In genomic region chr14:83208346-83208745, GRCh38 we compare ENCODE assay signal across 20 cellular contexts.
DNase-seq lines count a peak whose midpoint lies in the region; ATAC-seq, FAIRE-seq and TF ChIP-seq lines count a peak whose summit lies in the region.
"Had no signal": no experiment of that assay in that cellular context is flagged by ENCODE, and none has a peak within 500 bp of the region (broad histone marks: within the 10 kb centered on the region; RNA-seq: fewer than 3 reads in every experiment).

No MANE protein-coding gene starts in this region.

- no peak for TF ChIP-seq EP300 in A549 (IDR thresholded peaks at IDR 0.05)

- no peak for TF ChIP-seq CTCF in A549 (IDR thresholded peaks at IDR 0.05)
- no peak for TF ChIP-seq CTCF in WTC11 (IDR thresholded peaks at IDR 0.05)
- TF ChIP-seq CTCF in foreskin keratinocyte (conservative IDR thresholded peaks at IDR 0.05), result no peak
- no peak for TF ChIP-seq CTCF in right atrium auricular region (IDR thresholded peaks at IDR 0.05)

- no peak for FAIRE-seq in A549 (lab: Jason Lieb, UNC)
- FAIRE-seq: A204.1 had no signal

- H3K4me3 Mint-ChIP-seq in WTC11, result no peak overlapping the region
- H3K4me3 Mint-ChIP-seq: CD4-positive, alpha-beta memory T cell had no signal

- H3K4me1 Mint-ChIP-seq in WTC11, result peaks cover 19% of the 10 kb centered on the region
- H3K4me1 Mint-ChIP-seq: CD4-positive, alpha-beta memory T cell had no signal

- no peak overlapping the region for H3K27ac ChIP-seq in A549
- 0 out of 2 replicates have a peak overlapping the region, but pooled peaks have one; percentile 31 for H3K27ac ChIP-seq in HUES6 (ENCODE audit: low read depth, low read length)
- H3K27ac ChIP-seq in foreskin keratinocyte, result no peak overlapping the region
- no peak overlapping the region for H3K27ac ChIP-seq in right atrium auricular region
- H3K27ac ChIP-seq: RWPE1 had no signal

- WGBS in A549 (ENCODE audit: missing lambda C conversion rate), result 0% methylated on average over 1 of the region's 1 CpG

- H3K36me3 ChIP-seq in HUES6 (ENCODE audit: control insufficient read depth, insufficient read depth, low read length) (no peaks in the 10 kb centered on the region), right atrium auricular region (no peaks in the 10 kb centered on the region)

- no peak for TF ChIP-seq RAD21 in A549 (conservative IDR thresholded peaks at IDR 0.05 in 1 of 2, IDR thresholded peaks at IDR 0.05 in 1 of 2)

- ATAC-seq in A549 (no peak), WTC11 (peak; percentile 48), foreskin keratinocyte (peak; percentile 59), GM21360 (IDR thresholded peaks at IDR 0.05; ENCODE audit: unreplicated experiment) (no peak), GM21423 (IDR thresholded peaks at IDR 0.05; ENCODE audit: unreplicated experiment) (no peak)
- ATAC-seq: HCT116, PC-3 had no signal

- H3K27me3 ChIP-seq in HUES6 (ENCODE audit: control insufficient read depth, insufficient read depth, low read length), result no peaks in the 10 kb centered on the region
- H3K27me3 ChIP-seq in foreskin keratinocyte, result no peaks in the 10 kb centered on the region
- H3K27me3 ChIP-seq in right atrium auricular region, result no peaks in the 10 kb centered on the region

- peak overlapping the region; percentile 92 for H3K27ac Mint-ChIP-seq in WTC11
- H3K27ac Mint-ChIP-seq: CD4-positive, alpha-beta memory T cell had no signal

- H3K4me3 ChIP-seq in A549, result no peak overlapping the region
- no peak overlapping the region for H3K4me3 ChIP-seq in HUES6 (ENCODE audit: low read depth, low read length)
- H3K4me3 ChIP-seq in right atrium auricular region, result no peak overlapping the region

- CTCF ChIA-PET in A549 (lab: Yijun Ruan, JAX) (no interaction called here), WTC11 (lab: Charles Lee) (no interaction called here)

- DNase-seq in A549 (ENCODE audit: low read depth in 1 of 2, low spot score in 1 of 2), result peak in 1 of 2 experiments; percentile 4
- DNase-seq in WTC11 (ENCODE audit: low spot score), result no peak
- peak in 1 of 2 donors; percentile 11 for DNase-seq in foreskin keratinocyte
- no peak for DNase-seq in stimulated activated CD4-positive, alpha-beta T cell treated with anti-CD3 and anti-CD28 coated beads, Interleukin-2, amount 100 ng/mL, for 48 hours
- DNase-seq in right atrium auricular region (ENCODE audit: low spot score), result no peak
- DNase-seq: Calu3; CD4-positive, alpha-beta memory T cell; KG1; MV-4-11; NCI-H187; NCI-H226; NCI-H524; NCI-H82; PC-3 had no signal

- H3K27me3 Mint-ChIP-seq in WTC11 (ENCODE audit: low read depth), result no peaks in the 10 kb centered on the region
- H3K27me3 Mint-ChIP-seq: CD4-positive, alpha-beta memory T cell had no signal

- POLR2A ChIA-PET in A549 (lab: Yijun Ruan, JAX) (no interaction called here), WTC11 (lab: Charles Lee) (no interaction called here)

- TF ChIP-seq POLR2A in A549 (IDR thresholded peaks at IDR 0.05; ENCODE audit: low read length), result no peak

- H3K9me3 ChIP-seq in A549, result no peaks in the 10 kb centered on the region
- H3K9me3 ChIP-seq in HUES6 (ENCODE audit: control insufficient read depth, insufficient read depth, low read depth, low read length), result no peaks in the 10 kb centered on the region
- H3K9me3 ChIP-seq in right atrium auricular region, result no peaks in the 10 kb centered on the region

- H3K36me3 Mint-ChIP-seq in WTC11, result no peaks in the 10 kb centered on the region
- H3K36me3 Mint-ChIP-seq: CD4-positive, alpha-beta memory T cell had no signal

- H3K4me2 ChIP-seq in A549, result no peak overlapping the region

- H3K9ac ChIP-seq in HUES6 (ENCODE audit: low read length), result no peak overlapping the region

- H3K4me1 ChIP-seq in A549 (no peaks in the 10 kb centered on the region), HUES6 (ENCODE audit: control insufficient read depth, insufficient read depth, low read length) (0 out of 2 replicates have a peak, but pooled peaks cover 6% of the 10 kb centered on the region), foreskin keratinocyte (no peaks in the 10 kb centered on the region), right atrium auricular region (no peaks in the 10 kb centered on the region)

- no peaks in the 10 kb centered on the region for H3K9me3 Mint-ChIP-seq in WTC11

TF ChIP-seq in A549, 52 proteins besides CTCF, POLR2A, EP300 and RAD21:
- 0 out of 2 replicates have a peak, but pooled peaks have one; percentile 5 for TF ChIP-seq NFE2L2 (conservative IDR thresholded peaks at IDR 0.05; ENCODE audit: low read length)
- TF ChIP-seq NPAS2 (CRISPR knock-in tag; IDR thresholded peaks at IDR 0.05; ENCODE audit: borderline replicate concordance), result no peak
- no peak for TF ChIP-seq CBX8 (IDR thresholded peaks at IDR 0.05)
- no peak for TF ChIP-seq HMGXB4 (CRISPR knock-in tag; IDR thresholded peaks at IDR 0.05; ENCODE audit: borderline replicate concordance)
TF ChIP-seq in A549: peak in this region for 1.

TF ChIP-seq in WTC11, 78 proteins besides CTCF, POLR2A, EP300 and RAD21 (continues in another document):
- TF ChIP-seq AFF4 (CRISPR knock-in tag; IDR thresholded peaks at IDR 0.05; ENCODE audit: borderline replicate concordance) (no peak), ZNF232 (CRISPR knock-in tag; IDR thresholded peaks at IDR 0.05) (no peak), ZNF138 (CRISPR knock-in tag; conservative IDR thresholded peaks at IDR 0.05) (no peak), ARID4B (CRISPR knock-in tag; IDR thresholded peaks at IDR 0.05; ENCODE audit: borderline replicate concordance) (no peak), ZNF671 (CRISPR knock-in tag; IDR thresholded peaks at IDR 0.05) (no peak), EMX1 (CRISPR knock-in tag; IDR thresholded peaks at IDR 0.05) (no peak), TP53 (CRISPR knock-in tag; IDR thresholded peaks at IDR 0.05) (no peak), ZBTB43 (CRISPR knock-in tag; IDR thresholded peaks at IDR 0.05) (no peak)

Comparison
In these comparisons a context has a peak if more than half of its experiments do, and no peak if none do; other contexts are left out.
1. ATAC-seq: peak in WTC11 (single experiment) and foreskin keratinocyte (single experiment); none in A549 (0 of 2), GM21360 (single experiment) and GM21423 (single experiment).